10 cellular contexts compared by ENCODE assay signal in genomic region chr6:156699017-156699421, GRCh38.
DNase-seq lines count a peak whose midpoint lies in the region; ATAC-seq, FAIRE-seq and TF ChIP-seq lines count a peak whose summit lies in the region.
"Had no signal": no experiment of that assay in that cellular context is flagged by ENCODE, and none has a peak within 500 bp of the region (broad histone marks: within the 10 kb centered on the region; RNA-seq: fewer than 3 reads in every experiment).

No MANE protein-coding gene starts in this region.

- no peaks in the 10 kb centered on the region for H3K36me3 ChIP-seq in MG63
- H3K36me3 ChIP-seq in CD8-positive, alpha-beta T cell (ENCODE audit: insufficient read depth, low read length) = no peaks in the 10 kb centered on the region
- H3K36me3 ChIP-seq: thoracic aorta had no signal

- no peaks in the 10 kb centered on the region for H3K9me3 Mint-ChIP-seq in CD8-positive, alpha-beta T cell

- WGBS in right cardiac atrium = 80% methylated on average over 5 of the region's 5 CpGs

- DNase-seq in GM12891 (ENCODE audit: insufficient read length, low spot score) (no peak), HFF-Myc (ENCODE audit: extremely low read depth, low read depth) (peak; percentile 19), MG63 (peak; percentile 34), foreskin fibroblast (peak; percentile 41 to 64), NK-92 (lab: John Stamatoyannopoulos, UW; ENCODE audit: unreplicated experiment) (no peak), ecto neural progenitor cell (ENCODE audit: low spot score) (no peak), right cardiac atrium (no peak)
- DNase-seq in CD8-positive, alpha-beta T cell = no peak

- ATAC-seq in CD8-positive, alpha-beta T cell = no peak
- ATAC-seq in right cardiac atrium = no peak

- H3K4me1 ChIP-seq in CD8-positive, alpha-beta T cell (ENCODE audit: insufficient read depth, low read length) = no peaks in the 10 kb centered on the region
- H3K4me1 ChIP-seq in right cardiac atrium (ENCODE audit: control insufficient read depth, insufficient read depth, low read length) = no peaks in the 10 kb centered on the region

- H3K9me3 ChIP-seq in MG63 = no peaks in the 10 kb centered on the region
- H3K9me3 ChIP-seq in CD8-positive, alpha-beta T cell (ENCODE audit: low read length) = no peaks in the 10 kb centered on the region
- no peaks in the 10 kb centered on the region for H3K9me3 ChIP-seq in right cardiac atrium (ENCODE audit: control insufficient read depth, low read length)
- H3K9me3 ChIP-seq: thoracic aorta had no signal

- H3K27me3 ChIP-seq in MG63 = no peaks in the 10 kb centered on the region
- no peaks in the 10 kb centered on the region for H3K27me3 ChIP-seq in CD8-positive, alpha-beta T cell (ENCODE audit: insufficient read depth, low read length)
- H3K27me3 ChIP-seq in right cardiac atrium (ENCODE audit: control insufficient read depth, insufficient read depth) = no peaks in the 10 kb centered on the region

- H3K4me1 Mint-ChIP-seq in CD8-positive, alpha-beta T cell (ENCODE audit: low read depth) = no peaks in the 10 kb centered on the region

- peaks cover 2% of the 10 kb centered on the region for H3K27me3 Mint-ChIP-seq in CD8-positive, alpha-beta T cell (ENCODE audit: low read depth)

- TF ChIP-seq CTCF in HFF-Myc (IDR thresholded peaks at IDR 0.05; ENCODE audit: low read depth, low read length, missing control alignments) (no peak), foreskin fibroblast (IDR thresholded peaks at IDR 0.05; ENCODE audit: low read depth, low read length) (no peak)
- TF ChIP-seq CTCF in CD8-positive, alpha-beta T cell (IDR thresholded peaks at IDR 0.05) = no peak

- peak; percentile 68 for TF ChIP-seq POLR2A in GM12891 (IDR thresholded peaks at IDR 0.05; ENCODE audit: low read depth, low read length)

- CTCF ChIA-PET in CD8-positive, alpha-beta T cell (lab: Charles Lee) = no interaction called here

- no peak overlapping the region for H3K27ac ChIP-seq in CD8-positive, alpha-beta T cell (ENCODE audit: low read depth, low read length)
- no peak overlapping the region for H3K27ac ChIP-seq in right cardiac atrium (ENCODE audit: low read length)
- H3K27ac ChIP-seq: thoracic aorta had no signal

- POLR2A ChIA-PET in CD8-positive, alpha-beta T cell (lab: Charles Lee) = no interaction called here

- intact Hi-C loops in CD8-positive, alpha-beta T cell (cut with DNase I, micrococcal nuclease) = no loop called here
- intact Hi-C loops in right cardiac atrium (cut with DNase I) = no loop called here

- H3K4me3 ChIP-seq in HFF-Myc (replicated peaks; ENCODE audit: low read depth, low read length) (no peak overlapping the region), MG63 (no peak overlapping the region), foreskin fibroblast (ENCODE audit: low read depth in 1 of 2, low read length in 2 of 2) (no peak overlapping the region), right cardiac atrium (ENCODE audit: low read length) (no peak overlapping the region)
- no peak overlapping the region for H3K4me3 ChIP-seq in CD8-positive, alpha-beta T cell (ENCODE audit: low read depth, low read length)
- H3K4me3 ChIP-seq: lung, thoracic aorta had no signal

- H3K4me3 Mint-ChIP-seq in CD8-positive, alpha-beta T cell = no peak overlapping the region

- H3K36me3 Mint-ChIP-seq in CD8-positive, alpha-beta T cell = no peaks in the 10 kb centered on the region

- H3K27ac Mint-ChIP-seq in CD8-positive, alpha-beta T cell = no peak overlapping the region

- FAIRE-seq in GM12891 (lab: Jason Lieb, UNC) = peak; percentile 95

TF ChIP-seq in GM12891, 5 proteins besides CTCF, POLR2A, EP300 and RAD21:
- TF ChIP-seq PAX5 (IDR thresholded peaks at IDR 0.05; ENCODE audit: insufficient read depth, low read length, severe bottlenecking) (no peak), TAF1 (IDR thresholded peaks at IDR 0.05; ENCODE audit: low read depth, low read length) (peak; percentile 49; the same call in 1 of the 2 replicates), SPI1 (IDR thresholded peaks at IDR 0.05; ENCODE audit: low read depth, low read length) (peak; percentile 98), POLR2AphosphoS5 (IDR thresholded peaks at IDR 0.05; ENCODE audit: low read depth, low read length) (0 out of 2 replicates have a peak, but pooled peaks have one; percentile 59), POU2F2 (IDR thresholded peaks at IDR 0.05; ENCODE audit: low read depth, low read length) (0 out of 2 replicates have a peak, but pooled peaks have one; percentile 28)

Comparison
In these comparisons a context has a peak if more than half of its experiments do, and no peak if none do; other contexts are left out.
1. DNase-seq: peak in HFF-Myc (single experiment), MG63 (single experiment) and foreskin fibroblast (2 of 2); none in GM12891 (single experiment), CD8-positive, alpha-beta T cell (0 of 7), NK-92 (single experiment), ecto neural progenitor cell (single experiment) and right cardiac atrium (0 of 3).